8 cellular contexts compared by ENCODE assay signal in genomic region chr22:20981787-20982562, GRCh38. TPM values are rescaled to one million over a fixed set of nuclear protein-coding genes. Genes with fewer than 3 reads are reported as not detected.
DNase-seq lines count a peak whose midpoint lies in the region; ATAC-seq and TF ChIP-seq lines count a peak whose summit lies in the region.

LZTR1 (plus strand) TSS chr22:20982297; CDS start chr22:20982372, 75 bp downstream.

- TF ChIP-seq CTCF in osteocyte (IDR thresholded peaks at IDR 0.05) (peak; percentile 60), tibial artery (IDR thresholded peaks at IDR 0.05) (peak; percentile 52 to 57)

- DNase-seq in GDM1 (lab: John Stamatoyannopoulos, UW) = peak; percentile 81
- DNase-seq in Kasumi-1 (lab: John Stamatoyannopoulos, UW) = peak; percentile 82
- DNase-seq in SKM-1 treated with dmso at 0.1 percent for 144 hours (lab: John Stamatoyannopoulos, UW; ENCODE audit: unreplicated experiment) = peak; percentile 83
- peak; percentile 71 for DNase-seq in glomerular visceral epithelial cell (ENCODE audit: extremely low spot score)
- peak; percentile 92 for DNase-seq in osteocyte (ENCODE audit: extremely low spot score, unreplicated experiment)
- peak; percentile 74 to 90 for DNase-seq in tibial artery

- H3K4me1 Mint-ChIP-seq in activated naive CD8-positive, alpha-beta T cell (ENCODE audit: low read depth) = peaks cover 38% of the 10 kb centered on the region
- peaks cover 28% of the 10 kb centered on the region for H3K4me1 Mint-ChIP-seq in osteocyte (ENCODE audit: unreplicated experiment)

- no peaks in the 10 kb centered on the region for H3K9me3 Mint-ChIP-seq in activated naive CD8-positive, alpha-beta T cell (ENCODE audit: low read depth)
- H3K9me3 Mint-ChIP-seq in osteocyte (ENCODE audit: unreplicated experiment) = peaks cover 7% of the 10 kb centered on the region

- peak within 1 kb of the TSS; percentile 85 to 87 for H3K27ac ChIP-seq in tibial artery

- peaks cover 0 to 41% (median 23%) of the 10 kb centered on the region in 4 donors for H3K4me1 ChIP-seq in tibial artery

- H3K36me3 ChIP-seq in tibial artery = peaks cover 0 to 30% (median 10%) of the 10 kb centered on the region in 3 donors

- H3K27me3 Mint-ChIP-seq in activated naive CD8-positive, alpha-beta T cell = no peaks in the 10 kb centered on the region
- H3K27me3 Mint-ChIP-seq in osteocyte (ENCODE audit: unreplicated experiment) = no peaks in the 10 kb centered on the region

- peaks cover 0 to 20% of the 10 kb centered on the region in 2 donors for H3K27me3 ChIP-seq in tibial artery

- ATAC-seq in GM21825 (IDR thresholded peaks at IDR 0.05; ENCODE audit: unreplicated experiment) = peak; percentile 61

- peak within 1 kb of the TSS; percentile 95 for H3K27ac Mint-ChIP-seq in activated naive CD8-positive, alpha-beta T cell
- peak within 1 kb of the TSS; percentile 92 for H3K27ac Mint-ChIP-seq in osteocyte (ENCODE audit: unreplicated experiment)

- peak within 1 kb of the TSS; percentile 79 to 82 for H3K4me3 ChIP-seq in tibial artery

- H3K36me3 Mint-ChIP-seq in activated naive CD8-positive, alpha-beta T cell = peaks cover 10% of the 10 kb centered on the region
- peaks cover 13% of the 10 kb centered on the region for H3K36me3 Mint-ChIP-seq in osteocyte (ENCODE audit: unreplicated experiment)

- H3K9me3 ChIP-seq in tibial artery = peaks cover 0 to 10% (median 0%) of the 10 kb centered on the region in 3 donors

- intact Hi-C loops in tibial artery (cut with DNase I; ENCODE audit: low total_unique reads) = no loop called here

- peak within 1 kb of the TSS; percentile 94 for H3K4me3 Mint-ChIP-seq in activated naive CD8-positive, alpha-beta T cell
- H3K4me3 Mint-ChIP-seq in osteocyte (ENCODE audit: unreplicated experiment) = peak within 1 kb of the TSS; percentile 100

RNA-seq across cellular contexts. Expression of gene LZTR1, which starts in this region (rescaled TPM):
- 89.4 and 91.5 TPM in 2 replicates for total RNA-seq in osteocyte

Comparison
In these comparisons a context has a peak if more than half of its experiments do, and no peak if none do; other contexts are left out.
1. Peak in every context shown above with its lines: DNase-seq, ATAC-seq, H3K4me3 ChIP-seq and H3K27ac ChIP-seq.